ENCODE assay signal across 8 cellular contexts in the genomic region with DNA sequence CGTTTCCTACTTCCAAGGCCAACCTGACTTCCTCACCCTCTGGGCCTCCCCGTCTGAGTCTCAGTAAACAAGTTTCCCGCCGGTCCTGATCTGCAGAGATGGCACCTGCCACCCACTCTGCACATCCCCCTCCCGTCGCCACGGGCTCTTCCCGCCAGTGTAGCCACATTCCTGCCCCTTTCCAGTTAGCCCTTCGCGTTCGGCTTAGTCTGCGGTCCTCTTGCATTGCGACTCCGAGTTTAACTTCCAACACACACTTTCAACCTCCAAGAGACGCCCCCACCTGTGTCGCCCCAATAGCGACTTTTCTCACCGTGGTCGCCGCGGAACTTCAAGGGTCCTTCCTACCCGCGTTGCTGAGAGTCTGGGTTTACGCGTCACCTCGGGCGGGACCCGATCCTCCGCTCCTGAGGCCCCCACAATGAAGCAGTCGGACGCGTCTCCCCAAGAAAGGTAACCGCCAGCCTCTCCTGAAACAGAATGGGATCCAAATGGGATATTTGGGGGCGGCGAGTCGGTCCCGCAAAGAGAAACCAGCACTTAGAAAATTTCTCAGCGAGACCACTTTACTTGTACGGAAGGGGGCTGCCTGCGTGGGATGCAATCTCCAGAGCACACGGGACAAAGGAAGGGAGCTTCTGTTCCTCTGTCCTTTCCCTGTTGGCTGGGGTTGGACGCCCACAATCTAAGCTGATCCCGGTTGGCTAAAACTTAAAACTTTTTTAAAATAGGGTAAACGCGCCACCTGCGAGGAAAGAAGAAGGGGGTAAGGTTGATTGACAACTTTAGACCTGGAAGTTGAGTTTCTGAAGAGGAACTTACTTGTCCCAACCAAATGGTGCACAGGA. TPM values are rescaled to one million over a fixed set of nuclear protein-coding genes. Genes with fewer than 3 reads are reported as not detected.
DNase-seq lines count a peak whose midpoint lies in the region; ATAC-seq and TF ChIP-seq lines count a peak whose summit lies in the region.

No MANE protein-coding gene starts in this region.

- DNase-seq in AG10803 (ENCODE audit: low read depth) = no peak
- DNase-seq in NCI-H345 (lab: John Stamatoyannopoulos, UW) = peak; percentile 82
- DNase-seq in activated CD4-positive, alpha-beta T cell treated with anti-CD3 and anti-CD28 coated beads, Interleukin-2, amount 50 U/mL, for 48 hours = peak; percentile 59 to 67
- no peak for DNase-seq in epithelial cell of proximal tubule (ENCODE audit: low read depth)
- DNase-seq in activated CD4-positive, CD25-positive, alpha-beta regulatory T cell treated with anti-CD3 and anti-CD28 coated beads, Interleukin-2, amount 50 U/mL, for 72 hours = no peak

- TF ChIP-seq CTCF in AG10803 (conservative IDR thresholded peaks at IDR 0.05; ENCODE audit: low read length) = no peak
- TF ChIP-seq CTCF in epithelial cell of proximal tubule (conservative IDR thresholded peaks at IDR 0.05; ENCODE audit: low read depth, low read length) = no peak
- TF ChIP-seq CTCF in nephron (IDR thresholded peaks at IDR 0.05; ENCODE audit: unreplicated experiment in 3 of 3) = no peak

- peak; percentile 28 for TF ChIP-seq POLR2A in GM19193 (IDR thresholded peaks at IDR 0.05; ENCODE audit: extremely low read depth, insufficient read depth, insufficient read length)

- H3K4me1 Mint-ChIP-seq in nephron = peaks cover 31% of the 10 kb centered on the region

- peaks cover 4% of the 10 kb centered on the region for H3K9me3 Mint-ChIP-seq in nephron

- H3K4me3 ChIP-seq in AG10803 (ENCODE audit: low read length) (peak overlapping the region; percentile 65), epithelial cell of proximal tubule (ENCODE audit: low read depth, low read length) (peak overlapping the region; percentile 61)

- H3K4me3 Mint-ChIP-seq in nephron = peak overlapping the region; percentile 91 to 93 (median 93)

- ATAC-seq in HG03442 (IDR thresholded peaks at IDR 0.05; ENCODE audit: unreplicated experiment) = no peak

- H3K27me3 Mint-ChIP-seq in nephron (ENCODE audit: low read depth) = peaks cover 6% of the 10 kb centered on the region

- H3K27ac Mint-ChIP-seq in nephron = peak overlapping the region; percentile 88 to 99 (median 95)

- H3K36me3 Mint-ChIP-seq in nephron (ENCODE audit: low read depth) = peaks cover 7% of the 10 kb centered on the region

RNA-seq across cellular contexts. Expression of a gene that starts 1.0 kb away (rescaled TPM):
- 705 and 835 TPM in 2 replicates for total RNA-seq in epithelial cell of proximal tubule

RNA-seq across cellular contexts. Expression of a gene that starts 18.3 kb away (rescaled TPM):
- total RNA-seq in epithelial cell of proximal tubule = 0.22 TPM in 1 of 2 replicates, not detected in the other

RNA-seq across cellular contexts. Expression of a gene that starts 27.5 kb away (rescaled TPM):
- not detected in 2 replicates for total RNA-seq in epithelial cell of proximal tubule

RNA-seq across cellular contexts. Expression of a gene that starts 39.8 kb away (rescaled TPM):
- total RNA-seq in epithelial cell of proximal tubule = 142 and 265 TPM in 2 replicates

Comparison
In these comparisons a context has a peak if more than half of its experiments do, and no peak if none do; other contexts are left out.
1. DNase-seq: peak in NCI-H345 (single experiment) and activated CD4-positive, alpha-beta T cell treated with anti-CD3 and anti-CD28 coated beads, Interleukin-2, amount 50 U/mL, for 48 hours (2 of 2); none in AG10803 (single experiment), epithelial cell of proximal tubule (single experiment) and activated CD4-positive, CD25-positive, alpha-beta regulatory T cell treated with anti-CD3 and anti-CD28 coated beads, Interleukin-2, amount 50 U/mL, for 72 hours (single experiment).